27 cellular contexts compared by ENCODE assay signal in genomic region chr19:55588738-55589137, GRCh38.
"Had no signal": no experiment of that assay in that cellular context is flagged by ENCODE, and none has a peak within 500 bp of the region (broad histone marks: within the 10 kb centered on the region; RNA-seq: fewer than 3 reads in every experiment).

No MANE protein-coding gene starts in this region.

- DNase-seq: activated CD4-positive, alpha-beta memory T cell treated with anti-CD3 and anti-CD28 coated beads for 36 hours; activated CD4-positive, alpha-beta T cell treated with anti-CD3 and anti-CD28 coated beads for 36 hours; activated CD4-positive, alpha-beta T cell treated with anti-CD3 and anti-CD28 coated beads, Interleukin-2, amount 10 ng/mL, durations not matched to agents 24 days and 14 days; activated CD4-positive, CD25-positive, alpha-beta regulatory T cell; activated CD4-positive, CD25-positive, alpha-beta regulatory T cell treated with anti-CD3 and anti-CD28 coated beads, Interleukin-2, amount 50 U/mL, for 72 hours; activated CD8-positive, alpha-beta memory T cell treated with anti-CD3 and anti-CD28 coated beads, Interleukin-2, amount 10 ng/mL, durations not matched to agents 7 days and 5 days; activated CD8-positive, alpha-beta memory T cell treated with anti-CD3 and anti-CD28 coated beads, Interleukin-2, amount 50 U/mL, for 4 hours; activated CD8-positive, alpha-beta T cell treated with anti-CD3 and anti-CD28 coated beads, Interleukin-2, amount 10 ng/mL, durations not matched to agents 7 days and 5 days; activated effector memory CD4-positive, alpha-beta T cell treated with Interleukin-2 at 50 U/mL for 16 hours; activated gamma-delta T cell treated with Interleukin-2 at 50 U/mL for 16 hours; activated naive CD4-positive, alpha-beta T cell treated with Interleukin-2 at 50 U/mL for 16 hours; activated naive CD8-positive, alpha-beta T cell treated with anti-CD3 and anti-CD28 coated beads, Interleukin-2, amount 10 ng/mL, durations not matched to agents 7 days and 5 days; activated T-cell treated with anti-CD3 and anti-CD28 coated beads, Interleukin-2, amount 50 U/mL, for 1 hour; central memory CD4-positive, alpha-beta T cell; cerebellar nuclear complex; colonic mucosa; effector CD8-positive, alpha-beta T cell; esophagus squamous epithelium; foreskin melanocyte; T-helper 1 cell; T-helper 17 cell; T1000; WERI-Rb-1 had no signal

- ATAC-seq: activated CD4-positive, alpha-beta T cell treated with anti-CD3 and anti-CD28 coated beads for 36 hours; activated CD8-positive, alpha-beta memory T cell treated with anti-CD3 and anti-CD28 coated beads, Interleukin-2, amount 10 ng/mL, durations not matched to agents 7 days and 5 days; activated CD8-positive, alpha-beta T cell treated with anti-CD3 and anti-CD28 coated beads, Interleukin-2, amount 10 ng/mL, durations not matched to agents 7 days and 5 days; activated naive CD4-positive, alpha-beta T cell treated with anti-CD3 and anti-CD28 coated beads, Interleukin-2, amount 50 U/mL, for 72 hours; activated T-helper 17 cell treated with anti-CD3 and anti-CD28 coated beads, Interleukin-2, amount 50 U/mL, for 72 hours; gastroesophageal sphincter; T-helper 17 cell had no signal

- H3K9me3 Mint-ChIP-seq: activated CD4-positive, alpha-beta memory T cell treated with anti-CD3 and anti-CD28 coated beads for 36 hours; activated CD4-positive, alpha-beta T cell treated with anti-CD3 and anti-CD28 coated beads, Interleukin-2, amount 10 ng/mL, durations not matched to agents 24 days and 14 days; activated naive CD4-positive, alpha-beta T cell treated with anti-CD3 and anti-CD28 coated beads, Interleukin-2, amount 50 U/mL, for 72 hours; activated naive CD8-positive, alpha-beta T cell treated with anti-CD3 and anti-CD28 coated beads, Interleukin-2, amount 10 ng/mL, durations not matched to agents 7 days and 5 days; activated T-helper 17 cell treated with anti-CD3 and anti-CD28 coated beads, Interleukin-2, amount 50 U/mL, for 72 hours; T-helper 2 cell treated with Interferon-gamma antibody and Interleukin-4, amounts not matched to agents 5 μg/mL and 100 μg/mL, for 36 hours had no signal

- H3K27me3 Mint-ChIP-seq: activated CD4-positive, alpha-beta memory T cell treated with anti-CD3 and anti-CD28 coated beads for 36 hours; activated CD4-positive, alpha-beta T cell treated with anti-CD3 and anti-CD28 coated beads for 36 hours; activated T-helper 17 cell treated with anti-CD3 and anti-CD28 coated beads, Interleukin-2, amount 50 U/mL, for 72 hours; T-helper 17 cell had no signal

- H3K36me3 Mint-ChIP-seq: activated naive CD4-positive, alpha-beta T cell treated with anti-CD3 and anti-CD28 coated beads, Interleukin-2, amount 50 U/mL, for 72 hours had no signal

- H3K27ac Mint-ChIP-seq: activated CD4-positive, alpha-beta memory T cell treated with anti-CD3 and anti-CD28 coated beads for 36 hours; activated CD4-positive, alpha-beta T cell treated with anti-CD3 and anti-CD28 coated beads for 36 hours; activated CD4-positive, alpha-beta T cell treated with anti-CD3 and anti-CD28 coated beads, Interleukin-2, amount 10 ng/mL, durations not matched to agents 24 days and 14 days; activated CD8-positive, alpha-beta memory T cell treated with anti-CD3 and anti-CD28 coated beads, Interleukin-2, amount 10 ng/mL, durations not matched to agents 7 days and 5 days; activated CD8-positive, alpha-beta T cell treated with anti-CD3 and anti-CD28 coated beads, Interleukin-2, amount 10 ng/mL, durations not matched to agents 7 days and 5 days; activated naive CD4-positive, alpha-beta T cell treated with anti-CD3 and anti-CD28 coated beads, Interleukin-2, amount 50 U/mL, for 72 hours; activated naive CD8-positive, alpha-beta T cell treated with anti-CD3 and anti-CD28 coated beads, Interleukin-2, amount 10 ng/mL, durations not matched to agents 7 days and 5 days; activated T-helper 17 cell treated with anti-CD3 and anti-CD28 coated beads, Interleukin-2, amount 50 U/mL, for 72 hours; T-helper 17 cell; T-helper 2 cell treated with Interferon-gamma antibody and Interleukin-4, amounts not matched to agents 5 μg/mL and 100 μg/mL, for 36 hours had no signal

- H3K4me3 Mint-ChIP-seq: activated CD4-positive, alpha-beta memory T cell treated with anti-CD3 and anti-CD28 coated beads for 36 hours; activated CD4-positive, alpha-beta T cell treated with anti-CD3 and anti-CD28 coated beads for 36 hours; activated CD8-positive, alpha-beta memory T cell treated with anti-CD3 and anti-CD28 coated beads, Interleukin-2, amount 10 ng/mL, durations not matched to agents 7 days and 5 days; activated naive CD8-positive, alpha-beta T cell treated with anti-CD3 and anti-CD28 coated beads, Interleukin-2, amount 10 ng/mL, durations not matched to agents 7 days and 5 days; T-helper 2 cell treated with Interferon-gamma antibody and Interleukin-4, amounts not matched to agents 5 μg/mL and 100 μg/mL, for 36 hours had no signal
